In genomic region chr20:10940941-10941340, GRCh38 we compare ENCODE assay signal across 12 cellular contexts.
A peak's percentile ranks its signal among the peaks of the same experiment; 100 is the strongest.
DNase-seq lines count a peak whose midpoint lies in the region; ATAC-seq and TF ChIP-seq lines count a peak whose summit lies in the region.
"Had no signal": no experiment of that assay in that cellular context is flagged by ENCODE, and none has a peak within 500 bp of the region (broad histone marks: within the 10 kb centered on the region; RNA-seq: fewer than 3 reads in every experiment).

No MANE protein-coding gene starts in this region.

- no peak for TF ChIP-seq CTCF in GM12864 (IDR thresholded peaks at IDR 0.05; ENCODE audit: low read depth, low read length, missing control alignments)

- DNase-seq in GM12864 (ENCODE audit: low read depth) (peak; percentile 46), NOMO-1 treated with DMSO at 0.1 percent for 48 hours (lab: John Stamatoyannopoulos, UW; ENCODE audit: unreplicated experiment) (no peak), GOT3 (lab: John Stamatoyannopoulos, UW) (no peak), amygdala (lab: John Stamatoyannopoulos, UW) (no peak)
- DNase-seq: activated CD4-positive, alpha-beta T cell treated with anti-CD3 and anti-CD28 coated beads, Interleukin-2, amount 10 ng/mL, durations not matched to agents 24 days and 14 days; activated naive CD4-positive, alpha-beta T cell; DND-41; NCI-H510A had no signal

- H3K4me3 ChIP-seq in GM12864 (ENCODE audit: low read depth, low read length) = no peak overlapping the region

- ATAC-seq in GM19324 (IDR thresholded peaks at IDR 0.05; ENCODE audit: low FRiP score, unreplicated experiment) = peak; percentile 93
- peak; percentile 96 for ATAC-seq in HG02610 (IDR thresholded peaks at IDR 0.05; ENCODE audit: unreplicated experiment)
- peak; percentile 98 for ATAC-seq in HG03280 (IDR thresholded peaks at IDR 0.05; ENCODE audit: unreplicated experiment)
- no peak for ATAC-seq in SK-N-SH treated with all-trans-retinoic acid at 6 μM for 48 hours

TF ChIP-seq in SK-N-SH treated with all-trans-retinoic acid at 6 μM for 48 hours, 23 proteins besides CTCF, POLR2A, EP300 and RAD21:
- TF ChIP-seq CSDC2 (CRISPR knock-in tag; IDR thresholded peaks at IDR 0.05) (no peak), OSR1 (CRISPR knock-in tag; IDR thresholded peaks at IDR 0.05) (no peak), ZFP30 (CRISPR knock-in tag; IDR thresholded peaks at IDR 0.05) (no peak), ZNF8 (CRISPR knock-in tag; IDR thresholded peaks at IDR 0.05) (no peak), TCF4 (CRISPR knock-in tag; IDR thresholded peaks at IDR 0.05; ENCODE audit: borderline replicate concordance) (no peak), CSRNP3 (CRISPR knock-in tag; IDR thresholded peaks at IDR 0.05) (no peak), ZNF565 (CRISPR knock-in tag; conservative IDR thresholded peaks at IDR 0.05; ENCODE audit: low read depth) (no peak), ARNTL (CRISPR knock-in tag; IDR thresholded peaks at IDR 0.05; ENCODE audit: borderline replicate concordance, low read depth) (no peak), RARB (CRISPR knock-in tag; IDR thresholded peaks at IDR 0.05) (no peak), ISL1 (CRISPR knock-in tag; IDR thresholded peaks at IDR 0.05) (no peak), GLIS3 (CRISPR knock-in tag; IDR thresholded peaks at IDR 0.05) (no peak), PPARA (CRISPR knock-in tag; IDR thresholded peaks at IDR 0.05; ENCODE audit: borderline replicate concordance) (no peak), SNAI2 (CRISPR knock-in tag; IDR thresholded peaks at IDR 0.05) (no peak), ZNF70 (CRISPR knock-in tag; IDR thresholded peaks at IDR 0.05) (no peak)
- TF ChIP-seq, protein P1, sequence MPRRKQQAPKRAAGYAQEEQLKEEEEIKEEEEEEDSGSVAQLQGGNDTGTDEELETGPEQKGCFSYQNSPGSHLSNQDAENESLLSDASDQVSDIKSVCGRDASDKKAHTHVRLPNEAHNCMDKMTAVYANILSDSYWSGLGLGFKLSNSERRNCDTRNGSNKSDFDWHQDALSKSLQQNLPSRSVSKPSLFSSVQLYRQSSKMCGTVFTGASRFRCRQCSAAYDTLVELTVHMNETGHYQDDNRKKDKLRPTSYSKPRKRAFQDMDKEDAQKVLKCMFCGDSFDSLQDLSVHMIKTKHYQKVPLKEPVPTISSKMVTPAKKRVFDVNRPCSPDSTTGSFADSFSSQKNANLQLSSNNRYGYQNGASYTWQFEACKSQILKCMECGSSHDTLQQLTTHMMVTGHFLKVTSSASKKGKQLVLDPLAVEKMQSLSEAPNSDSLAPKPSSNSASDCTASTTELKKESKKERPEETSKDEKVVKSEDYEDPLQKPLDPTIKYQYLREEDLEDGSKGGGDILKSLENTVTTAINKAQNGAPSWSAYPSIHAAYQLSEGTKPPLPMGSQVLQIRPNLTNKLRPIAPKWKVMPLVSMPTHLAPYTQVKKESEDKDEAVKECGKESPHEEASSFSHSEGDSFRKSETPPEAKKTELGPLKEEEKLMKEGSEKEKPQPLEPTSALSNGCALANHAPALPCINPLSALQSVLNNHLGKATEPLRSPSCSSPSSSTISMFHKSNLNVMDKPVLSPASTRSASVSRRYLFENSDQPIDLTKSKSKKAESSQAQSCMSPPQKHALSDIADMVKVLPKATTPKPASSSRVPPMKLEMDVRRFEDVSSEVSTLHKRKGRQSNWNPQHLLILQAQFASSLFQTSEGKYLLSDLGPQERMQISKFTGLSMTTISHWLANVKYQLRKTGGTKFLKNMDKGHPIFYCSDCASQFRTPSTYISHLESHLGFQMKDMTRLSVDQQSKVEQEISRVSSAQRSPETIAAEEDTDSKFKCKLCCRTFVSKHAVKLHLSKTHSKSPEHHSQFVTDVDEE (CRISPR knock-in tag; IDR thresholded peaks at IDR 0.05) = no peak
- TF ChIP-seq, protein P2, sequence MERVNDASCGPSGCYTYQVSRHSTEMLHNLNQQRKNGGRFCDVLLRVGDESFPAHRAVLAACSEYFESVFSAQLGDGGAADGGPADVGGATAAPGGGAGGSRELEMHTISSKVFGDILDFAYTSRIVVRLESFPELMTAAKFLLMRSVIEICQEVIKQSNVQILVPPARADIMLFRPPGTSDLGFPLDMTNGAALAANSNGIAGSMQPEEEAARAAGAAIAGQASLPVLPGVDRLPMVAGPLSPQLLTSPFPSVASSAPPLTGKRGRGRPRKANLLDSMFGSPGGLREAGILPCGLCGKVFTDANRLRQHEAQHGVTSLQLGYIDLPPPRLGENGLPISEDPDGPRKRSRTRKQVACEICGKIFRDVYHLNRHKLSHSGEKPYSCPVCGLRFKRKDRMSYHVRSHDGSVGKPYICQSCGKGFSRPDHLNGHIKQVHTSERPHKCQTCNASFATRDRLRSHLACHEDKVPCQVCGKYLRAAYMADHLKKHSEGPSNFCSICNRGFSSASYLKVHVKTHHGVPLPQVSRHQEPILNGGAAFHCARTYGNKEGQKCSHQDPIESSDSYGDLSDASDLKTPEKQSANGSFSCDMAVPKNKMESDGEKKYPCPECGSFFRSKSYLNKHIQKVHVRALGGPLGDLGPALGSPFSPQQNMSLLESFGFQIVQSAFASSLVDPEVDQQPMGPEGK (CRISPR knock-in tag; IDR thresholded peaks at IDR 0.05; ENCODE audit: borderline replicate concordance) = no peak
- TF ChIP-seq, protein P3, sequence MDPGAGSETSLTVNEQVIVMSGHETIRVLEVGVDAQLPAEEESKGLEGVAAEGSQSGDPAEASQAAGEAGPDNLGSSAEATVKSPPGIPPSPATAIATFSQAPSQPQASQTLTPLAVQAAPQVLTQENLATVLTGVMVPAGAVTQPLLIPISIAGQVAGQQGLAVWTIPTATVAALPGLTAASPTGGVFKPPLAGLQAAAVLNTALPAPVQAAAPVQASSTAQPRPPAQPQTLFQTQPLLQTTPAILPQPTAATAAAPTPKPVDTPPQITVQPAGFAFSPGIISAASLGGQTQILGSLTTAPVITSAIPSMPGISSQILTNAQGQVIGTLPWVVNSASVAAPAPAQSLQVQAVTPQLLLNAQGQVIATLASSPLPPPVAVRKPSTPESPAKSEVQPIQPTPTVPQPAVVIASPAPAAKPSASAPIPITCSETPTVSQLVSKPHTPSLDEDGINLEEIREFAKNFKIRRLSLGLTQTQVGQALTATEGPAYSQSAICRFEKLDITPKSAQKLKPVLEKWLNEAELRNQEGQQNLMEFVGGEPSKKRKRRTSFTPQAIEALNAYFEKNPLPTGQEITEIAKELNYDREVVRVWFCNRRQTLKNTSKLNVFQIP (CRISPR knock-in tag; IDR thresholded peaks at IDR 0.05; ENCODE audit: borderline replicate concordance, low read depth) = no peak
